1 cellular context compared by ENCODE assay signal in the genomic region with DNA sequence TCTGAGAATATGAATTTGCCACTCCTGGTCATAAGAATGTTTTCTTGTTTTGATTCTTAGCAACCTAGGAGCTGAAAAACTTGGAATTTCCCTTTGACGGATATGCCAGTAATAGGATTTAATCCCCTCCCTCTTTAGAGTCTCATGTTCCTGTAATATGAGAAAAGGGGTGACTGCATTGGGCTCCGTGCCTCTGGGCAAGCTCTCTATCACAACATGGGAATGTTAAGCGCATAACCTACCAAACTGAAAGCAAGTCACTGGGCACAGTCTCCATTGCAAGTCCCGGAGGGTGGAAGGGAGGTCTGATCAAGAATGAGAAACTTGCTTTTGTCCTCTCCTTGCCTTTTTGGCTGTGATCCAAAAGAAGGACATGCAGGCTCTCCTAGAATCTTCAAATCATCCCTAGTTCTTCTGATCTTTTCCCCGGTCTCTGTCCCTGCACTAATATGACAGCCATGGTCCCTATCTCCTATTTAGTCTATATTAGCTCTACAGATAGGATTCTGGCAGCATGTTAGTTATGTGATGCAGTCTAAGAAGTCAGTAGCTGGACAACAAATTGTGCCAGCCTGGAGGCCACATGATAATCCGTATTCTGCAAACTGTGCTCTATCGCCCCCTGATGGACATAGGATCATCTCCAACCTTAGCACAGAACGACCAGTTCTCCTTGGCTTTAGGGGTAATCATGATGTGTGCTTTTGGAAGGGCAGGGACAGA.
TF ChIP-seq lines count a peak whose summit lies in the region.

No MANE protein-coding gene starts in this region.

TF ChIP-seq in K562, 482 proteins besides CTCF, POLR2A, EP300 and RAD21 (continued from another document):
- TF ChIP-seq BCL6 (CRISPR knock-in tag; IDR thresholded peaks at IDR 0.05) (no peak), CCAR2 (IDR thresholded peaks at IDR 0.05; ENCODE audit: low read depth, low read length) (no peak), NR3C1 (CRISPR knock-in tag; IDR thresholded peaks at IDR 0.05) (no peak), NCOA2 (IDR thresholded peaks at IDR 0.05; ENCODE audit: partially characterized antibody in 2 of 2) (no peak), GABPB1 (CRISPR knock-in tag; IDR thresholded peaks at IDR 0.05) (no peak), TAF7 (tag; IDR thresholded peaks at IDR 0.05) (no peak), ZNF316 (IDR thresholded peaks at IDR 0.05) (no peak), BCOR (IDR thresholded peaks at IDR 0.05) (0 out of 2 replicates have a peak, but pooled peaks have one; percentile 22), NFIC (IDR thresholded peaks at IDR 0.05) (peak; percentile 97), EP400 (IDR thresholded peaks at IDR 0.05) (no peak), KDM5B (IDR thresholded peaks at IDR 0.05; ENCODE audit: insufficient replicate concordance, low read depth, low read length) (no peak), ZZZ3 (IDR thresholded peaks at IDR 0.05) (no peak), ATF7 (IDR thresholded peaks at IDR 0.05) (no peak), DMBX1 (CRISPR knock-in tag; IDR thresholded peaks at IDR 0.05; ENCODE audit: borderline replicate concordance) (no peak), MYC (IDR thresholded peaks at IDR 0.05; ENCODE audit: low read depth, low read length) (no peak), MYC (CRISPR knock-in tag; IDR thresholded peaks at IDR 0.05; ENCODE audit: borderline replicate concordance, low read depth) (no peak), SMARCC2 (IDR thresholded peaks at IDR 0.05; ENCODE audit: low read depth) (no peak), CEBPG (CRISPR knock-in tag; IDR thresholded peaks at IDR 0.05) (no peak), CEBPG (tag; conservative IDR thresholded peaks at IDR 0.05 in 1 of 2, IDR thresholded peaks at IDR 0.05 in 1 of 2) (no peak), NONO (IDR thresholded peaks at IDR 0.05; ENCODE audit: low read depth in 2 of 2, low read length in 1 of 2) (no peak), ERF (CRISPR knock-in tag; IDR thresholded peaks at IDR 0.05) (no peak), SMAD1 (IDR thresholded peaks at IDR 0.05; ENCODE audit: low read depth, low read length, partially characterized antibody) (no peak)
- TF ChIP-seq, protein P1, sequence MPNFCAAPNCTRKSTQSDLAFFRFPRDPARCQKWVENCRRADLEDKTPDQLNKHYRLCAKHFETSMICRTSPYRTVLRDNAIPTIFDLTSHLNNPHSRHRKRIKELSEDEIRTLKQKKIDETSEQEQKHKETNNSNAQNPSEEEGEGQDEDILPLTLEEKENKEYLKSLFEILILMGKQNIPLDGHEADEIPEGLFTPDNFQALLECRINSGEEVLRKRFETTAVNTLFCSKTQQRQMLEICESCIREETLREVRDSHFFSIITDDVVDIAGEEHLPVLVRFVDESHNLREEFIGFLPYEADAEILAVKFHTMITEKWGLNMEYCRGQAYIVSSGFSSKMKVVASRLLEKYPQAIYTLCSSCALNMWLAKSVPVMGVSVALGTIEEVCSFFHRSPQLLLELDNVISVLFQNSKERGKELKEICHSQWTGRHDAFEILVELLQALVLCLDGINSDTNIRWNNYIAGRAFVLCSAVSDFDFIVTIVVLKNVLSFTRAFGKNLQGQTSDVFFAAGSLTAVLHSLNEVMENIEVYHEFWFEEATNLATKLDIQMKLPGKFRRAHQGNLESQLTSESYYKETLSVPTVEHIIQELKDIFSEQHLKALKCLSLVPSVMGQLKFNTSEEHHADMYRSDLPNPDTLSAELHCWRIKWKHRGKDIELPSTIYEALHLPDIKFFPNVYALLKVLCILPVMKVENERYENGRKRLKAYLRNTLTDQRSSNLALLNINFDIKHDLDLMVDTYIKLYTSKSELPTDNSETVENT (CRISPR knock-in tag; IDR thresholded peaks at IDR 0.05), result no peak
- TF ChIP-seq, protein P2, sequence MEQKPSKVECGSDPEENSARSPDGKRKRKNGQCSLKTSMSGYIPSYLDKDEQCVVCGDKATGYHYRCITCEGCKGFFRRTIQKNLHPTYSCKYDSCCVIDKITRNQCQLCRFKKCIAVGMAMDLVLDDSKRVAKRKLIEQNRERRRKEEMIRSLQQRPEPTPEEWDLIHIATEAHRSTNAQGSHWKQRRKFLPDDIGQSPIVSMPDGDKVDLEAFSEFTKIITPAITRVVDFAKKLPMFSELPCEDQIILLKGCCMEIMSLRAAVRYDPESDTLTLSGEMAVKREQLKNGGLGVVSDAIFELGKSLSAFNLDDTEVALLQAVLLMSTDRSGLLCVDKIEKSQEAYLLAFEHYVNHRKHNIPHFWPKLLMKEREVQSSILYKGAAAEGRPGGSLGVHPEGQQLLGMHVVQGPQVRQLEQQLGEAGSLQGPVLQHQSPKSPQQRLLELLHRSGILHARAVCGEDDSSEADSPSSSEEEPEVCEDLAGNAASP (IDR thresholded peaks at IDR 0.05), result no peak
- TF ChIP-seq, protein P3, sequence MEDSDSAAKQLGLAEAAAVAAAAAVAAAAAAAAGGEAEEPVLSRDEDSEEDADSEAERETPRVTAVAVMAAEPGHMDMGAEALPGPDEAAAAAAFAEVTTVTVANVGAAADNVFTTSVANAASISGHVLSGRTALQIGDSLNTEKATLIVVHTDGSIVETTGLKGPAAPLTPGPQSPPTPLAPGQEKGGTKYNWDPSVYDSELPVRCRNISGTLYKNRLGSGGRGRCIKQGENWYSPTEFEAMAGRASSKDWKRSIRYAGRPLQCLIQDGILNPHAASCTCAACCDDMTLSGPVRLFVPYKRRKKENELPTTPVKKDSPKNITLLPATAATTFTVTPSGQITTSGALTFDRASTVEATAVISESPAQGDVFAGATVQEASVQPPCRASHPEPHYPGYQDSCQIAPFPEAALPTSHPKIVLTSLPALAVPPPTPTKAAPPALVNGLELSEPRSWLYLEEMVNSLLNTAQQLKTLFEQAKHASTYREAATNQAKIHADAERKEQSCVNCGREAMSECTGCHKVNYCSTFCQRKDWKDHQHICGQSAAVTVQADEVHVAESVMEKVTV (CRISPR knock-in tag; IDR thresholded peaks at IDR 0.05), result 0 out of 2 replicates have a peak, but pooled peaks have one; percentile 22
